1 cellular context compared by ENCODE assay signal in the genomic region with DNA sequence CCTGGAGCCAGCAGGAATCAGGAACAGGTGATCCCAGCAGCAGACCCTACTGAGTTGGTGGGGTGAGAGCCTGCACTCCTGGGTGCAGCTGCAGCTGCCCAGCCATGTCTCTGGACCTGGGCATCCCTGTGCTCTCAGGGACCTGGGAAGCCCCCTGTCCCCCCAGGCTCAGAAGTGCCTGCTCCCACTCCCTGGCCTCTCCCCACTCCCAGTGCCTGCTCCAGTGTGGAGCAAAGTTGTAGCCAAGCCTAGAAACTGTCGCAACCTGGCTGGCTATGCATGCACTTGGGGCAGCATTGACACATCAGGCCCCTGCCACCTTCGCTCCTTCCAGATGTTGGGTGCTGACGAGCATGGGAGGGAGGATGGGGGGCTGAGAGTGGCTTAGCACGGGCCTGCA.
TF ChIP-seq lines count a peak whose summit lies in the region.

No MANE protein-coding gene starts in this region.

TF ChIP-seq in IMR-90, 13 proteins besides CTCF, POLR2A, EP300 and RAD21:
- TF ChIP-seq RFX5 (IDR thresholded peaks at IDR 0.05; ENCODE audit: low read depth, low read length) (no peak), MAFK (IDR thresholded peaks at IDR 0.05; ENCODE audit: low read depth, low read length) (no peak), RCOR1 (IDR thresholded peaks at IDR 0.05; ENCODE audit: insufficient replicate concordance, low read length) (no peak), NFE2L2 (IDR thresholded peaks at IDR 0.05; ENCODE audit: low read depth, low read length) (no peak), CHD1 (IDR thresholded peaks at IDR 0.05; ENCODE audit: low read depth, low read length) (no peak), MAZ (IDR thresholded peaks at IDR 0.05; ENCODE audit: borderline replicate concordance, low read depth, low read length) (no peak), FOS (IDR thresholded peaks at IDR 0.05; ENCODE audit: low read depth, low read length) (no peak), MXI1 (IDR thresholded peaks at IDR 0.05; ENCODE audit: borderline replicate concordance, low read depth, low read length) (no peak), CEBPB (IDR thresholded peaks at IDR 0.05; ENCODE audit: low read depth, low read length) (no peak), BHLHE40 (IDR thresholded peaks at IDR 0.05; ENCODE audit: low read depth, low read length) (no peak), SMC3 (IDR thresholded peaks at IDR 0.05; ENCODE audit: low read depth, low read length) (no peak)
- TF ChIP-seq, protein P1, sequence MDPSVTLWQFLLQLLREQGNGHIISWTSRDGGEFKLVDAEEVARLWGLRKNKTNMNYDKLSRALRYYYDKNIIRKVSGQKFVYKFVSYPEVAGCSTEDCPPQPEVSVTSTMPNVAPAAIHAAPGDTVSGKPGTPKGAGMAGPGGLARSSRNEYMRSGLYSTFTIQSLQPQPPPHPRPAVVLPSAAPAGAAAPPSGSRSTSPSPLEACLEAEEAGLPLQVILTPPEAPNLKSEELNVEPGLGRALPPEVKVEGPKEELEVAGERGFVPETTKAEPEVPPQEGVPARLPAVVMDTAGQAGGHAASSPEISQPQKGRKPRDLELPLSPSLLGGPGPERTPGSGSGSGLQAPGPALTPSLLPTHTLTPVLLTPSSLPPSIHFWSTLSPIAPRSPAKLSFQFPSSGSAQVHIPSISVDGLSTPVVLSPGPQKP (IDR thresholded peaks at IDR 0.05; ENCODE audit: borderline replicate concordance, low read depth, low read length) = no peak
- TF ChIP-seq, protein P2, sequence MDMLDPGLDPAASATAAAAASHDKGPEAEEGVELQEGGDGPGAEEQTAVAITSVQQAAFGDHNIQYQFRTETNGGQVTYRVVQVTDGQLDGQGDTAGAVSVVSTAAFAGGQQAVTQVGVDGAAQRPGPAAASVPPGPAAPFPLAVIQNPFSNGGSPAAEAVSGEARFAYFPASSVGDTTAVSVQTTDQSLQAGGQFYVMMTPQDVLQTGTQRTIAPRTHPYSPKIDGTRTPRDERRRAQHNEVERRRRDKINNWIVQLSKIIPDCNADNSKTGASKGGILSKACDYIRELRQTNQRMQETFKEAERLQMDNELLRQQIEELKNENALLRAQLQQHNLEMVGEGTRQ (IDR thresholded peaks at IDR 0.05; ENCODE audit: low read depth, low read length) = no peak
TF ChIP-seq in IMR-90: peak in this region for 0.
